1 cellular context compared by ENCODE assay signal in the genomic region with DNA sequence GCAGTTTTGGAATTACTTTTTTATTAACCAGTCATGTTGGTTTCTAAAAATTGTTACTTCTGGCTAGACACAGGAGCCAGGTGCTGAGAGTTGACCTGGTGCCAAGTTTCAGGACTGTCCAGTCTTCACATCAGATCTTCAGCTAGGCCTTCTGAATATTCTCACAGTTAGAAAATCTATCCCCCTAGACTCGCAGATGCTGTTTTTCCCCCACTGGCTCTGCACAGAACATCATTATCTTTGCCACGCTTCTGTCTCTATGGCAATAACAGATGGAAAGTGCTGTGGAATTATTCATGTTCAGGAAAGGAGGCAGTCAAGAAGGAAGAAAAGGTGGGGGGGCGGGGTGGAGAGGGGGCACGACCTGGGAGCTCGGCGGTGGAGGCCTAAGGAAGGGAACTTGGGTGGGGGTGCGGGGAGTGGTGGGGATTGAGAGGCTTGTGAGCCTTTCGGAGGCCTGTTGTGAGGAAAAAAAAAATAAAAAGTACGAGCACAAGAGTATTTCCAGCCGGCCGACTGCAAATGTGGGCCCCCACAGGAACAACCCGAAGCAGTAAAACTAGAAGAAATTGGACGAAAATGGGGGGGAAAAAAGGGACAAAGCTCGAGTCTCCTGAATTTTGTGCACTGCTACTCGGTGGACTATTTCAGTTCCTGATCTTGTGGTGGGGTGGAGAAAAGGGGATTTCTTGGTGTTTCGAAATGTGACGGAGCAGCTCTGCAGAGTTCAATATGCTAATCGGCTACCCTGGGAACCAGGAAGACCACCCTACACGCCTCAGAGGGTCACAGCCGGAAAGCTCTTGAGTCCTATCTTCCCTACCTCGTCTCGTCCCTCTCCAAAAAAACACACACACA.
TF ChIP-seq lines count a peak whose summit lies in the region.

No MANE protein-coding gene starts in this region.

TF ChIP-seq in K562, 482 proteins besides CTCF, POLR2A, EP300 and RAD21 (continued from another document):
- TF ChIP-seq, protein P1, sequence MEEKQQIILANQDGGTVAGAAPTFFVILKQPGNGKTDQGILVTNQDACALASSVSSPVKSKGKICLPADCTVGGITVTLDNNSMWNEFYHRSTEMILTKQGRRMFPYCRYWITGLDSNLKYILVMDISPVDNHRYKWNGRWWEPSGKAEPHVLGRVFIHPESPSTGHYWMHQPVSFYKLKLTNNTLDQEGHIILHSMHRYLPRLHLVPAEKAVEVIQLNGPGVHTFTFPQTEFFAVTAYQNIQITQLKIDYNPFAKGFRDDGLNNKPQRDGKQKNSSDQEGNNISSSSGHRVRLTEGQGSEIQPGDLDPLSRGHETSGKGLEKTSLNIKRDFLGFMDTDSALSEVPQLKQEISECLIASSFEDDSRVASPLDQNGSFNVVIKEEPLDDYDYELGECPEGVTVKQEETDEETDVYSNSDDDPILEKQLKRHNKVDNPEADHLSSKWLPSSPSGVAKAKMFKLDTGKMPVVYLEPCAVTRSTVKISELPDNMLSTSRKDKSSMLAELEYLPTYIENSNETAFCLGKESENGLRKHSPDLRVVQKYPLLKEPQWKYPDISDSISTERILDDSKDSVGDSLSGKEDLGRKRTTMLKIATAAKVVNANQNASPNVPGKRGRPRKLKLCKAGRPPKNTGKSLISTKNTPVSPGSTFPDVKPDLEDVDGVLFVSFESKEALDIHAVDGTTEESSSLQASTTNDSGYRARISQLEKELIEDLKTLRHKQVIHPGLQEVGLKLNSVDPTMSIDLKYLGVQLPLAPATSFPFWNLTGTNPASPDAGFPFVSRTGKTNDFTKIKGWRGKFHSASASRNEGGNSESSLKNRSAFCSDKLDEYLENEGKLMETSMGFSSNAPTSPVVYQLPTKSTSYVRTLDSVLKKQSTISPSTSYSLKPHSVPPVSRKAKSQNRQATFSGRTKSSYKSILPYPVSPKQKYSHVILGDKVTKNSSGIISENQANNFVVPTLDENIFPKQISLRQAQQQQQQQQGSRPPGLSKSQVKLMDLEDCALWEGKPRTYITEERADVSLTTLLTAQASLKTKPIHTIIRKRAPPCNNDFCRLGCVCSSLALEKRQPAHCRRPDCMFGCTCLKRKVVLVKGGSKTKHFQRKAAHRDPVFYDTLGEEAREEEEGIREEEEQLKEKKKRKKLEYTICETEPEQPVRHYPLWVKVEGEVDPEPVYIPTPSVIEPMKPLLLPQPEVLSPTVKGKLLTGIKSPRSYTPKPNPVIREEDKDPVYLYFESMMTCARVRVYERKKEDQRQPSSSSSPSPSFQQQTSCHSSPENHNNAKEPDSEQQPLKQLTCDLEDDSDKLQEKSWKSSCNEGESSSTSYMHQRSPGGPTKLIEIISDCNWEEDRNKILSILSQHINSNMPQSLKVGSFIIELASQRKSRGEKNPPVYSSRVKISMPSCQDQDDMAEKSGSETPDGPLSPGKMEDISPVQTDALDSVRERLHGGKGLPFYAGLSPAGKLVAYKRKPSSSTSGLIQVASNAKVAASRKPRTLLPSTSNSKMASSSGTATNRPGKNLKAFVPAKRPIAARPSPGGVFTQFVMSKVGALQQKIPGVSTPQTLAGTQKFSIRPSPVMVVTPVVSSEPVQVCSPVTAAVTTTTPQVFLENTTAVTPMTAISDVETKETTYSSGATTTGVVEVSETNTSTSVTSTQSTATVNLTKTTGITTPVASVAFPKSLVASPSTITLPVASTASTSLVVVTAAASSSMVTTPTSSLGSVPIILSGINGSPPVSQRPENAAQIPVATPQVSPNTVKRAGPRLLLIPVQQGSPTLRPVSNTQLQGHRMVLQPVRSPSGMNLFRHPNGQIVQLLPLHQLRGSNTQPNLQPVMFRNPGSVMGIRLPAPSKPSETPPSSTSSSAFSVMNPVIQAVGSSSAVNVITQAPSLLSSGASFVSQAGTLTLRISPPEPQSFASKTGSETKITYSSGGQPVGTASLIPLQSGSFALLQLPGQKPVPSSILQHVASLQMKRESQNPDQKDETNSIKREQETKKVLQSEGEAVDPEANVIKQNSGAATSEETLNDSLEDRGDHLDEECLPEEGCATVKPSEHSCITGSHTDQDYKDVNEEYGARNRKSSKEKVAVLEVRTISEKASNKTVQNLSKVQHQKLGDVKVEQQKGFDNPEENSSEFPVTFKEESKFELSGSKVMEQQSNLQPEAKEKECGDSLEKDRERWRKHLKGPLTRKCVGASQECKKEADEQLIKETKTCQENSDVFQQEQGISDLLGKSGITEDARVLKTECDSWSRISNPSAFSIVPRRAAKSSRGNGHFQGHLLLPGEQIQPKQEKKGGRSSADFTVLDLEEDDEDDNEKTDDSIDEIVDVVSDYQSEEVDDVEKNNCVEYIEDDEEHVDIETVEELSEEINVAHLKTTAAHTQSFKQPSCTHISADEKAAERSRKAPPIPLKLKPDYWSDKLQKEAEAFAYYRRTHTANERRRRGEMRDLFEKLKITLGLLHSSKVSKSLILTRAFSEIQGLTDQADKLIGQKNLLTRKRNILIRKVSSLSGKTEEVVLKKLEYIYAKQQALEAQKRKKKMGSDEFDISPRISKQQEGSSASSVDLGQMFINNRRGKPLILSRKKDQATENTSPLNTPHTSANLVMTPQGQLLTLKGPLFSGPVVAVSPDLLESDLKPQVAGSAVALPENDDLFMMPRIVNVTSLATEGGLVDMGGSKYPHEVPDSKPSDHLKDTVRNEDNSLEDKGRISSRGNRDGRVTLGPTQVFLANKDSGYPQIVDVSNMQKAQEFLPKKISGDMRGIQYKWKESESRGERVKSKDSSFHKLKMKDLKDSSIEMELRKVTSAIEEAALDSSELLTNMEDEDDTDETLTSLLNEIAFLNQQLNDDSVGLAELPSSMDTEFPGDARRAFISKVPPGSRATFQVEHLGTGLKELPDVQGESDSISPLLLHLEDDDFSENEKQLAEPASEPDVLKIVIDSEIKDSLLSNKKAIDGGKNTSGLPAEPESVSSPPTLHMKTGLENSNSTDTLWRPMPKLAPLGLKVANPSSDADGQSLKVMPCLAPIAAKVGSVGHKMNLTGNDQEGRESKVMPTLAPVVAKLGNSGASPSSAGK (IDR thresholded peaks at IDR 0.05), result no peak
- TF ChIP-seq HNRNPK (IDR thresholded peaks at IDR 0.05; ENCODE audit: low read depth, low read length, poor library complexity, severe bottlenecking), result no peak
TF ChIP-seq in K562: peak in this region for 32.
